In genomic region chr1:150574260-150575071, GRCh38 we compare ENCODE assay signal across 8 cellular contexts. TPM values are rescaled to one million over a fixed set of nuclear protein-coding genes. Genes with fewer than 3 reads are reported as not detected.
A peak's percentile ranks its signal among the peaks of the same experiment; 100 is the strongest.
DNase-seq lines count a peak whose midpoint lies in the region; ATAC-seq, FAIRE-seq and TF ChIP-seq lines count a peak whose summit lies in the region.

No MANE protein-coding gene starts in this region.

- no peak overlapping the region for H2AFZ ChIP-seq in H1 (ENCODE audit: low read length)

- peak overlapping the region; percentile 72 to 78; a peak in 3 of 4 replicates for H3K4me2 ChIP-seq in H1 (ENCODE audit: insufficient read depth in 1 of 2, low read depth in 2 of 2, low read length in 2 of 2)

- H3K79me2 ChIP-seq in H1 (ENCODE audit: control insufficient read depth in 1 of 2, insufficient read depth in 2 of 2, low read length in 2 of 2) = peaks cover 38 to 87% of the 10 kb centered on the region in 2 experiments

- H3K27ac Mint-ChIP-seq in CD8-positive, alpha-beta T cell = peak overlapping the region; percentile 92
- peak overlapping the region; percentile 97 for H3K27ac Mint-ChIP-seq in osteocyte (ENCODE audit: unreplicated experiment)

- H3K14ac ChIP-seq in H1 (ENCODE audit: insufficient read length) = no peak overlapping the region

- H3K23ac ChIP-seq in H1 (ENCODE audit: insufficient read length) = no peak overlapping the region

- 0 out of 2 replicates have a peak overlapping the region, but pooled peaks have one; percentile 10 for H2BK5ac ChIP-seq in H1 (ENCODE audit: low read depth, low read length)

- H3K9me3 ChIP-seq in CD8-positive, alpha-beta T cell (ENCODE audit: low read length) = no peaks in the 10 kb centered on the region
- no peaks in the 10 kb centered on the region for H3K9me3 ChIP-seq in NT2/D1 (ENCODE audit: insufficient read depth, low read length)
- no peaks in the 10 kb centered on the region for H3K9me3 ChIP-seq in H1 (ENCODE audit: insufficient read depth in 2 of 2, low read depth in 1 of 2, low read length in 1 of 2)

- H4K20me1 ChIP-seq in H1 (replicated peaks in 1 of 2; ENCODE audit: control insufficient read depth in 1 of 2, insufficient read depth in 2 of 2, low read length in 2 of 2) = peaks cover 29 to 37% of the 10 kb centered on the region in 2 experiments

- no peak for FAIRE-seq in H1 (lab: Jason Lieb, UNC)

- CTCF ChIA-PET in CD8-positive, alpha-beta T cell (lab: Charles Lee) = interaction anchor here (18.7 to 34.3 kb wide), 2 partner anchors 13 to 44 kb away, joined by 349 to 799 read pairs; partner anchors contain the start of gene ENSA
- CTCF ChIA-PET in H1 (lab: Charles Lee; ENCODE audit: partially characterized antibody) = interaction anchor here (0.7 to 2.7 kb wide), 4 partner anchors 13 to 48 kb away, joined by 3 to 16 read pairs (median 4); no protein-coding TSS in a partner anchor

- H3K4ac ChIP-seq in H1 (replicated peaks; ENCODE audit: insufficient read length, low read depth, low read length) = no peak overlapping the region

- H4K8ac ChIP-seq in H1 (ENCODE audit: extremely low read depth, insufficient read depth, low read length) = no peak overlapping the region

- no peaks in the 10 kb centered on the region for H3K9me3 Mint-ChIP-seq in CD8-positive, alpha-beta T cell
- H3K9me3 Mint-ChIP-seq in osteocyte (ENCODE audit: unreplicated experiment) = no peaks in the 10 kb centered on the region

- no peak overlapping the region for H2BK15ac ChIP-seq in H1 (ENCODE audit: low read length)

- ATAC-seq in CD8-positive, alpha-beta T cell = no peak

- WGBS in H1 (ENCODE audit: extremely low coverage in 1 of 2, insufficient coverage in 1 of 2, insufficient read length in 1 of 2, insufficient replicate concordance in 2 of 2, low coverage in 1 of 2, low lambda C conversion rate in 2 of 2, missing lambda C conversion rate in 1 of 2), 2 experiments = 92% methylated on average over 6 of the region's 6 CpGs; no CpG with 5 or more reads in 1 of the 2 experiments

- H3K4me3 Mint-ChIP-seq in CD8-positive, alpha-beta T cell = peak overlapping the region; percentile 96
- peak overlapping the region; percentile 91 for H3K4me3 Mint-ChIP-seq in osteocyte (ENCODE audit: unreplicated experiment)

- H4K5ac ChIP-seq in H1 (ENCODE audit: insufficient read length, low read depth, low read length) = no peak overlapping the region

- intact Hi-C loops in CD8-positive, alpha-beta T cell (cut with DNase I, micrococcal nuclease) = loop anchor here (5.0 kb wide), 1 partner anchor 483 kb away; the partner anchor contains the start of gene CDC42SE1 (in 2 of the 2)

- no peak for TF ChIP-seq RAD21 in H1 (IDR thresholded peaks at IDR 0.05 in 1 of 2, conservative IDR thresholded peaks at IDR 0.05 in 1 of 2; ENCODE audit: low read depth in 2 of 2, low read length in 2 of 2)

- H3K9ac ChIP-seq in NT2/D1 (ENCODE audit: insufficient read length, low read depth) = no peak overlapping the region
- peak overlapping the region in 2 of 4 experiments; percentile 3 to 43; a peak in 3 of 7 replicates for H3K9ac ChIP-seq in H1 (replicated peaks in 1 of 4; ENCODE audit: extremely low read depth in 1 of 4, low read depth in 3 of 4, low read length in 3 of 4)

- POLR2A ChIA-PET in CD8-positive, alpha-beta T cell (lab: Charles Lee) = interaction anchor here (0.6 to 16.6 kb wide), 2 partner anchors 10 to 29 kb away, joined by 4 to 584 read pairs; no protein-coding TSS in a partner anchor
- POLR2A ChIA-PET in H1 (lab: Charles Lee; ENCODE audit: partially characterized antibody) = interaction anchor here (1.3 to 43.7 kb wide), 6 partner anchors 11 to 80 kb away, joined by 3 to 1380 read pairs (median 12); partner anchors contain the start of genes ADAMTSL4 and ENSA

- H3K27me3 ChIP-seq in CD8-positive, alpha-beta T cell (ENCODE audit: insufficient read depth, low read length) = no peaks in the 10 kb centered on the region
- no peaks in the 10 kb centered on the region for H3K27me3 ChIP-seq in NT2/D1 (ENCODE audit: insufficient read depth, insufficient read length)
- no peaks in the 10 kb centered on the region for H3K27me3 ChIP-seq in H1 (replicated peaks in 1 of 4; ENCODE audit: control insufficient read depth in 3 of 4, extremely low read depth in 1 of 4, insufficient read depth in 3 of 4, low read length in 3 of 4)

- H2BK20ac ChIP-seq in H1 (ENCODE audit: low read length) = no peak overlapping the region

- H3K36me3 Mint-ChIP-seq in CD8-positive, alpha-beta T cell = peaks cover 86% of the 10 kb centered on the region
- H3K36me3 Mint-ChIP-seq in osteocyte (ENCODE audit: unreplicated experiment) = peaks cover 80% of the 10 kb centered on the region

- H3K36me3 ChIP-seq in CD8-positive, alpha-beta T cell (ENCODE audit: insufficient read depth, low read length) = peaks cover 50% of the 10 kb centered on the region
- peaks cover 70% of the 10 kb centered on the region for H3K36me3 ChIP-seq in NT2/D1 (ENCODE audit: insufficient read depth, insufficient read length, low read length)
- peaks cover 27 to 72% (median 43%) of the 10 kb centered on the region in 4 experiments for H3K36me3 ChIP-seq in H1 (ENCODE audit: control insufficient read depth in 2 of 4, insufficient read depth in 4 of 4, low read length in 3 of 4)

- peak overlapping the region; percentile 20 for H3K27ac ChIP-seq in CD8-positive, alpha-beta T cell (ENCODE audit: low read depth, low read length)
- no peak overlapping the region for H3K27ac ChIP-seq in H1 (ENCODE audit: low read depth, low read length)

- TF ChIP-seq CTCF in CD8-positive, alpha-beta T cell (IDR thresholded peaks at IDR 0.05) = no peak
- no peak for TF ChIP-seq CTCF in H1 (IDR thresholded peaks at IDR 0.05; ENCODE audit: control extremely low read depth in 1 of 3, insufficient read depth in 1 of 3, low read depth in 1 of 3, low read length in 3 of 3)
- no peak for TF ChIP-seq CTCF in osteocyte (IDR thresholded peaks at IDR 0.05)

- DNase-seq in CD8-positive, alpha-beta T cell = peak in 1 of 7 experiments; percentile 8
- DNase-seq in NT2/D1 (ENCODE audit: low read depth, low spot score) = no peak
- no peak for DNase-seq in H1 (ENCODE audit: low read depth in 1 of 2, low spot score in 2 of 2)
- no peak for DNase-seq in osteocyte (ENCODE audit: extremely low spot score, unreplicated experiment)
- no peak for DNase-seq in stimulated activated CD4-positive, alpha-beta T cell treated with anti-CD3 and anti-CD28 coated beads, Interleukin-12 subunit alpha, Interleukin-12 subunit beta, amount 100 ng/mL, for 4 hours
- no peak for DNase-seq in NK-92 treated with Interleukin-12 subunit alpha and Interleukin-12 subunit beta, amount 100 ng/mL, for 24 hours (lab: John Stamatoyannopoulos, UW)
- no peak for DNase-seq in activated CD8-positive, alpha-beta memory T cell treated with anti-CD3 and anti-CD28 coated beads, Interleukin-2, amount 50 U/mL, for 48 hours
- DNase-seq in iPS-NIHi11 (ENCODE audit: low spot score) = no peak

- H2BK12ac ChIP-seq in H1 (ENCODE audit: low read depth, low read length) = no peak overlapping the region

- H4K91ac ChIP-seq in H1 (replicated peaks; ENCODE audit: insufficient read length, low read length) = no peak overlapping the region

- peak; percentile 73 to 74 for TF ChIP-seq POLR2A in H1 (IDR thresholded peaks at IDR 0.05; ENCODE audit: control extremely low read depth in 1 of 2, low read depth in 2 of 2, low read length in 2 of 2)

- H3K4me3 ChIP-seq in CD8-positive, alpha-beta T cell (ENCODE audit: low read depth, low read length) = peak overlapping the region; percentile 88
- peak overlapping the region; percentile 100 for H3K4me3 ChIP-seq in NT2/D1 (ENCODE audit: insufficient read length, low read depth)
- H3K4me3 ChIP-seq in H1 (ENCODE audit: extremely low read depth in 1 of 4, insufficient read depth in 2 of 4, low read depth in 3 of 4, low read length in 4 of 4) = peak overlapping the region in 1 of 4 experiments; percentile 100; a peak in 3 of 8 replicates

- H2BK120ac ChIP-seq in H1 (replicated peaks; ENCODE audit: low read depth, low read length) = no peak overlapping the region

- peaks cover 58% of the 10 kb centered on the region for H3K4me1 Mint-ChIP-seq in CD8-positive, alpha-beta T cell (ENCODE audit: low read depth)
- H3K4me1 Mint-ChIP-seq in osteocyte (ENCODE audit: unreplicated experiment) = peaks cover 61% of the 10 kb centered on the region

- H3K18ac ChIP-seq in H1 (ENCODE audit: extremely low read depth, low read length) = no peak overlapping the region

- TF ChIP-seq EP300 in H1 (IDR thresholded peaks at IDR 0.05; ENCODE audit: borderline replicate concordance in 1 of 2, low read depth in 2 of 2, low read length in 2 of 2) = no peak

- H3K79me1 ChIP-seq in H1 (ENCODE audit: low read depth, low read length) = peaks cover 2% of the 10 kb centered on the region

- peaks cover 9% of the 10 kb centered on the region; the same call in 1 of the 2 replicates for H3K23me2 ChIP-seq in H1 (ENCODE audit: low read depth, low read length)

- H2AK5ac ChIP-seq in H1 (ENCODE audit: low read depth, low read length) = no peak overlapping the region

- H3K27me3 Mint-ChIP-seq in CD8-positive, alpha-beta T cell (ENCODE audit: low read depth) = no peaks in the 10 kb centered on the region
- H3K27me3 Mint-ChIP-seq in osteocyte (ENCODE audit: unreplicated experiment) = no peaks in the 10 kb centered on the region

- peaks cover 44% of the 10 kb centered on the region for H3K4me1 ChIP-seq in CD8-positive, alpha-beta T cell (ENCODE audit: insufficient read depth, low read length)
- H3K4me1 ChIP-seq in NT2/D1 (ENCODE audit: insufficient read depth, insufficient read length) (peaks cover 6% of the 10 kb centered on the region), H1 (replicated peaks in 1 of 4; ENCODE audit: control insufficient read depth in 3 of 4, insufficient read depth in 4 of 4, low read length in 3 of 4) (peaks cover 5 to 23% (median 14%) of the 10 kb centered on the region in 4 experiments; a peak in 6 of 7 replicates)

- H3K56ac ChIP-seq in H1 (replicated peaks; ENCODE audit: insufficient read length, low read depth, low read length) = no peak overlapping the region

RNA-seq across cellular contexts. Expression of gene MCL1, which starts 4.9 kb away (rescaled TPM):
- total RNA-seq in CD8-positive, alpha-beta T cell = 100 to 1,000 TPM; 682 to 685 TPM
- total RNA-seq in H1 (2021; fragmentation: NEBNext Ultra II Directional; extraction: Animal tissue kit (Norgen Biotek cat#: 25700)) = 196 and 218 TPM in 2 replicates
- 57.5 and 61.1 TPM in 2 replicates for polyA plus RNA-seq in H1 (2011; rRNA removed)
- 78.4 TPM for polyA plus RNA-seq in H1 (2011; cell fraction: cytosol; rRNA removed)
- 85.5 TPM for polyA plus RNA-seq in H1 (2011; cell fraction: nucleus; rRNA removed)
- polyA plus RNA-seq in H1 (2012, experiment 1 of 2) = 93.2 to 159 TPM (median 119 TPM) in 4 replicates
- polyA plus RNA-seq in H1 (2012, experiment 2 of 2) = 18.8 TPM
- 116 TPM for polyA plus RNA-seq in H1 (2013, experiment 1 of 2)
- 123 TPM for polyA plus RNA-seq in H1 (2013, experiment 2 of 2)
- polyA minus RNA-seq in H1 (2011; rRNA and poly(A)+ RNA removed) = 104 and 119 TPM in 2 replicates
- polyA minus RNA-seq in H1 (2011; cell fraction: cytosol; rRNA and poly(A)+ RNA removed) = 98.4 TPM
- 171 TPM for polyA minus RNA-seq in H1 (2011; cell fraction: nucleus; rRNA and poly(A)+ RNA removed)
- 275 and 296 TPM in 2 replicates for total RNA-seq in osteocyte

RNA-seq across cellular contexts. Expression of gene ADAMTSL4, which starts 25.3 kb away (rescaled TPM):
- total RNA-seq in CD8-positive, alpha-beta T cell = not detected
- 5.3 and 5.4 TPM in 2 replicates for total RNA-seq in H1 (2021; fragmentation: NEBNext Ultra II Directional; extraction: Animal tissue kit (Norgen Biotek cat#: 25700))
- 4.2 and 5.9 TPM in 2 replicates for polyA plus RNA-seq in H1 (2011; rRNA removed)
- 3.1 TPM for polyA plus RNA-seq in H1 (2011; cell fraction: cytosol; rRNA removed)
- 26.7 TPM for polyA plus RNA-seq in H1 (2011; cell fraction: nucleus; rRNA removed)
- 4.9 to 7.2 TPM (median 6.7 TPM) in 4 replicates for polyA plus RNA-seq in H1 (2012, experiment 1 of 2)
- 3.8 TPM for polyA plus RNA-seq in H1 (2012, experiment 2 of 2)
- polyA plus RNA-seq in H1 (2013, experiment 1 of 2) = 9.2 TPM
- polyA plus RNA-seq in H1 (2013, experiment 2 of 2) = 8.1 TPM
- polyA minus RNA-seq in H1 (2011; rRNA and poly(A)+ RNA removed) = 0.73 and 0.85 TPM in 2 replicates
- 2.6 TPM for polyA minus RNA-seq in H1 (2011; cell fraction: cytosol; rRNA and poly(A)+ RNA removed)
- 3.5 TPM for polyA minus RNA-seq in H1 (2011; cell fraction: nucleus; rRNA and poly(A)+ RNA removed)
- total RNA-seq in osteocyte = 2.3 and 2.6 TPM in 2 replicates

RNA-seq across cellular contexts. Expression of gene ENSA, which starts 54.9 kb away (rescaled TPM):
- 100 to 1,000 TPM; 140 to 141 TPM for total RNA-seq in CD8-positive, alpha-beta T cell
- total RNA-seq in H1 (2021; fragmentation: NEBNext Ultra II Directional; extraction: Animal tissue kit (Norgen Biotek cat#: 25700)) = 229 and 236 TPM in 2 replicates
- 48.2 and 49.9 TPM in 2 replicates for polyA plus RNA-seq in H1 (2011; rRNA removed)
- polyA plus RNA-seq in H1 (2011; cell fraction: cytosol; rRNA removed) = 110 TPM
- polyA plus RNA-seq in H1 (2011; cell fraction: nucleus; rRNA removed) = 51.3 TPM
- polyA plus RNA-seq in H1 (2012, experiment 1 of 2) = 161 to 212 TPM (median 163 TPM) in 4 replicates
- polyA plus RNA-seq in H1 (2012, experiment 2 of 2) = 130 TPM
- polyA plus RNA-seq in H1 (2013, experiment 1 of 2) = 144 TPM
- 151 TPM for polyA plus RNA-seq in H1 (2013, experiment 2 of 2)
- 34.4 and 48.0 TPM in 2 replicates for polyA minus RNA-seq in H1 (2011; rRNA and poly(A)+ RNA removed)
- polyA minus RNA-seq in H1 (2011; cell fraction: cytosol; rRNA and poly(A)+ RNA removed) = 42.9 TPM
- polyA minus RNA-seq in H1 (2011; cell fraction: nucleus; rRNA and poly(A)+ RNA removed) = 37.8 TPM
- 111 and 116 TPM in 2 replicates for total RNA-seq in osteocyte

RNA-seq across cellular contexts. Expression of gene FALEC, which starts 58.9 kb away (rescaled TPM):
- not detected for total RNA-seq in CD8-positive, alpha-beta T cell
- 1.1 TPM in 1 of 2 replicates, not detected in the other for total RNA-seq in H1 (2021; fragmentation: NEBNext Ultra II Directional; extraction: Animal tissue kit (Norgen Biotek cat#: 25700))
- polyA plus RNA-seq in H1 (2011; rRNA removed) = not detected in 2 replicates
- 0.19 TPM for polyA plus RNA-seq in H1 (2011; cell fraction: cytosol; rRNA removed)
- polyA plus RNA-seq in H1 (2011; cell fraction: nucleus; rRNA removed) = not detected
- polyA plus RNA-seq in H1 (2012, experiment 1 of 2) = 0.36 to 1.0 TPM (median 0.75 TPM) in 4 replicates
- not detected for polyA plus RNA-seq in H1 (2012, experiment 2 of 2)
- polyA plus RNA-seq in H1 (2013, experiment 1 of 2) = 0.45 TPM
- polyA plus RNA-seq in H1 (2013, experiment 2 of 2) = 0.11 TPM
- 0.57 TPM in 1 of 2 replicates, not detected in the other for polyA minus RNA-seq in H1 (2011; rRNA and poly(A)+ RNA removed)
- not detected for polyA minus RNA-seq in H1 (2011; cell fraction: cytosol; rRNA and poly(A)+ RNA removed)
- polyA minus RNA-seq in H1 (2011; cell fraction: nucleus; rRNA and poly(A)+ RNA removed) = not detected
- total RNA-seq in osteocyte = not detected in 2 replicates
